ENCODE assay signal across 21 cellular contexts in the genomic region with DNA sequence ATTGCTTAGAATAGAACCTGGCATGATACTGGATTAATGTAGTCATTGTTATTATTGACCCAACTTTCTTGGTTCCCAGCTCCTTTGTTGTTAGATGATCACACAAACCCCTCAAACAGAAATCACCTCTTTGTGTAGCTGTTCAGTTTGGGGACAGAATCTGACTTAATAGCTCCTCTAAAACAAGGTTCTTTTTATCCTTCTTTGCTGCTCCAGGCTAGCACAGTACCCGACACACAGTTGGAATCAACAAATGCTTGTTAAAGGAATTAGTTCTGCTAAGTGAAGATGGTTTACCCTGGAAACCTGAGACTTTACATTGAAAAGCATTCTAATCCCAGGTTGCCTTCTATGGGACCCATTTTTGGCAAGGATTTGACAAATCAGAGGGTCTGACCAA. TPM values are rescaled to one million over a fixed set of nuclear protein-coding genes. Genes with fewer than 3 reads are reported as not detected.
DNase-seq lines count a peak whose midpoint lies in the region; FAIRE-seq and TF ChIP-seq lines count a peak whose summit lies in the region.
"Had no signal": no experiment of that assay in that cellular context is flagged by ENCODE, and none has a peak within 500 bp of the region (broad histone marks: within the 10 kb centered on the region; RNA-seq: fewer than 3 reads in every experiment).

No MANE protein-coding gene starts in this region.

- peaks cover 0 to 6% of the 10 kb centered on the region in 2 donors for H3K4me1 ChIP-seq in neuronal stem cell (ENCODE audit: control insufficient read depth in 2 of 2, insufficient read depth in 1 of 2, low read depth in 1 of 2, low read length in 2 of 2)
- H3K4me1 ChIP-seq in A673 (ENCODE audit: insufficient read depth, low read length, poor library complexity, severe bottlenecking) = peaks cover 31% of the 10 kb centered on the region
- peaks cover 2 to 27% of the 10 kb centered on the region in 2 donors for H3K4me1 ChIP-seq in small intestine (ENCODE audit: control insufficient read depth in 2 of 2, insufficient read depth in 1 of 2, low read depth in 1 of 2, low read length in 1 of 2)

- no peak overlapping the region for H3K4me2 ChIP-seq in neuronal stem cell (ENCODE audit: insufficient read depth, low read length, poor library complexity, severe bottlenecking)
- H3K4me2 ChIP-seq: KMS-11 had no signal

- DNase-seq in NCI-H2171 treated with DMSO at 0.1 percent for 48 hours (lab: John Stamatoyannopoulos, UW) (peak; percentile 35), NCI-H2171 (lab: John Stamatoyannopoulos, UW) (no peak), epidermal melanocyte (ENCODE audit: insufficient read length, low spot score) (peak; percentile 34), neuronal stem cell (ENCODE audit: low spot score) (no peak), A673 (ENCODE audit: low spot score) (no peak), KBM-7 (no peak), small intestine (no peak), HCEC 1CT (no peak)
- DNase-seq: 8988T, Caco-2, HFFc6, NCI-H1436, NCI-H2029, NCI-H510A treated with DMSO at 0.1 percent for 48 hours, NCI-H82, OCI-M1, Right ventricle myocardium superior had no signal

- no peak overlapping the region for H3K4ac ChIP-seq in neuronal stem cell (ENCODE audit: low read length)

- no TSS peak for BruUV-seq in A673 (replicated peaks; lab: Mats Ljungman, UMichigan)

- H2BK12ac ChIP-seq in neuronal stem cell (ENCODE audit: low read length) = no peak overlapping the region

- FAIRE-seq in small intestine (lab: Jason Lieb, UNC) = no peak
- FAIRE-seq: G401.6, H54, HepG2 had no signal

- POLR2A ChIA-PET in A673 (lab: Charles Lee; ENCODE audit: low non-redundant PET) = interaction anchor here (0.6 kb wide), 1 partner anchor 736 kb away, joined by 3 read pairs; a partner anchor contains a TSS

- H2BK5ac ChIP-seq in neuronal stem cell (ENCODE audit: low read length) = no peak overlapping the region

- H3K18ac ChIP-seq in neuronal stem cell (ENCODE audit: low read length) = no peak overlapping the region

- H3K9me3 ChIP-seq in neuronal stem cell (replicated peaks in 1 of 2; ENCODE audit: control insufficient read depth in 2 of 2, insufficient read depth in 1 of 2, low read depth in 1 of 2, low read length in 2 of 2) (peaks cover 2 to 10% of the 10 kb centered on the region in 2 donors), A673 (ENCODE audit: low read depth, low read length, poor library complexity, severe bottlenecking) (peaks cover 2% of the 10 kb centered on the region), small intestine (ENCODE audit: control insufficient read depth, low read depth) (no peaks in the 10 kb centered on the region)

- intact Hi-C loops in A673 (cut with micrococcal nuclease; ENCODE audit: unreplicated experiment) = no loop called here

- H3K36me3 ChIP-seq in neuronal stem cell (replicated peaks in 1 of 2; ENCODE audit: control insufficient read depth in 2 of 2, insufficient read depth in 2 of 2, low read length in 2 of 2) (no peaks in the 10 kb centered on the region), A673 (ENCODE audit: insufficient read depth, low read length, poor library complexity, severe bottlenecking) (no peaks in the 10 kb centered on the region), small intestine (ENCODE audit: control insufficient read depth in 2 of 2, insufficient read depth in 2 of 2, low read length in 2 of 2) (no peaks in the 10 kb centered on the region)

- no peak overlapping the region for H2BK15ac ChIP-seq in neuronal stem cell (ENCODE audit: low read length)

- CTCF ChIA-PET in A673 (lab: Charles Lee) = no interaction called here

- H3K4me3 ChIP-seq in neuronal stem cell (ENCODE audit: low read length in 2 of 2) (no peak overlapping the region), A673 (ENCODE audit: low read depth, low read length, poor library complexity, severe bottlenecking) (no peak overlapping the region), small intestine (ENCODE audit: low read depth in 1 of 2, low read length in 2 of 2) (no peak overlapping the region)

- H2AK5ac ChIP-seq in neuronal stem cell (ENCODE audit: low read depth, low read length) = no peak overlapping the region

- no peaks in the 10 kb centered on the region for H3K27me3 ChIP-seq in neuronal stem cell (ENCODE audit: control insufficient read depth in 3 of 3, insufficient read depth in 3 of 3, low read depth in 1 of 3, low read length in 3 of 3)
- H3K27me3 ChIP-seq in A673 (replicated peaks; ENCODE audit: insufficient read depth, low read depth, low read length, poor library complexity) = no peaks in the 10 kb centered on the region
- H3K27me3 ChIP-seq in small intestine (ENCODE audit: control insufficient read depth in 2 of 2, insufficient read depth in 2 of 2, low read length in 2 of 2) = no peaks in the 10 kb centered on the region

- WGBS in neuronal stem cell (ENCODE audit: extremely low coverage in 2 of 2, insufficient read length in 2 of 2, insufficient replicate concordance in 1 of 2), 2 donors = no CpG with 5 or more reads among the region's 1 CpG
- WGBS in small intestine, 3 donors = 76 to 95% (median 83%) methylated on average over 1 of the region's 1 CpG

- H4K8ac ChIP-seq in neuronal stem cell (ENCODE audit: low read depth, low read length) = no peak overlapping the region

- H2BK120ac ChIP-seq in neuronal stem cell (ENCODE audit: low read depth, low read length) = no peak overlapping the region

- H2AFZ ChIP-seq in neuronal stem cell (ENCODE audit: low read length) = no peak overlapping the region

- no peak overlapping the region for H4K91ac ChIP-seq in neuronal stem cell (ENCODE audit: low read depth, low read length, poor library complexity)

- TF ChIP-seq CTCF in A673 (conservative IDR thresholded peaks at IDR 0.05; ENCODE audit: low read depth, low read length) = no peak

- H3K9ac ChIP-seq in neuronal stem cell (ENCODE audit: low read depth, low read length, poor library complexity) = no peak overlapping the region
- H3K9ac ChIP-seq: KMS-11 had no signal

- in situ Hi-C loops in KBM-7 (cut with MboI; ENCODE audit: low pct_unique_long_range_greater_than_20kb, low sequenced_read_pairs) = no loop called here

- no peak overlapping the region for H3K14ac ChIP-seq in neuronal stem cell (ENCODE audit: low read length)

- no peak overlapping the region for H3K23ac ChIP-seq in neuronal stem cell (ENCODE audit: low read depth, low read length, poor library complexity)

- peaks cover under 1% of the 10 kb centered on the region for H3K79me1 ChIP-seq in neuronal stem cell (ENCODE audit: low read depth, low read length)

- H3K27ac ChIP-seq in neuronal stem cell (replicated peaks; ENCODE audit: low read length) (peak overlapping the region; percentile 25), A673 (ENCODE audit: low read depth, low read length, poor library complexity, severe bottlenecking) (no peak overlapping the region), small intestine (ENCODE audit: low read depth in 1 of 2, low read length in 1 of 2) (no peak overlapping the region)
- H3K27ac ChIP-seq: KMS-11 had no signal

RNA-seq across cellular contexts. Expression of a gene that starts 43.9 kb away (rescaled TPM):
- polyA plus RNA-seq in neuronal stem cell (2013, experiment 1 of 2) = 16.6 TPM
- polyA plus RNA-seq in neuronal stem cell (2013, experiment 2 of 2) = 16.0 TPM
- total RNA-seq in A673 (2021) = 21.5 and 29.9 TPM in 2 replicates
- polyA plus RNA-seq in small intestine = 10 to 100 TPM in 1 of 3 donors, 1 to 10 TPM in 2; 6.8 to 13.6 (median 8.7) TPM

Comparison
In these comparisons a context has a peak if more than half of its experiments do, and no peak if none do; other contexts are left out.
1. DNase-seq: peak in NCI-H2171 treated with DMSO at 0.1 percent for 48 hours (single experiment) and epidermal melanocyte (single experiment); none in NCI-H2171 (single experiment), neuronal stem cell (single experiment), A673 (single experiment), KBM-7 (single experiment), small intestine (single experiment) and HCEC 1CT (single experiment).